8 cellular contexts compared by ENCODE assay signal in genomic region chr17:45697076-45697475, GRCh38.
"Had no signal": no experiment of that assay in that cellular context is flagged by ENCODE, and none has a peak within 500 bp of the region (broad histone marks: within the 10 kb centered on the region; RNA-seq: fewer than 3 reads in every experiment).

No MANE protein-coding gene starts in this region.

- FAIRE-seq: G401.6, GM12878, GM12891, GM12892, GM18507, GM19239 had no signal

- DNase-seq: GDM1, GF-D8 had no signal

- H3K4me3 ChIP-seq: GM12878 had no signal

- ATAC-seq: GM12878 had no signal
